In the genomic region with DNA sequence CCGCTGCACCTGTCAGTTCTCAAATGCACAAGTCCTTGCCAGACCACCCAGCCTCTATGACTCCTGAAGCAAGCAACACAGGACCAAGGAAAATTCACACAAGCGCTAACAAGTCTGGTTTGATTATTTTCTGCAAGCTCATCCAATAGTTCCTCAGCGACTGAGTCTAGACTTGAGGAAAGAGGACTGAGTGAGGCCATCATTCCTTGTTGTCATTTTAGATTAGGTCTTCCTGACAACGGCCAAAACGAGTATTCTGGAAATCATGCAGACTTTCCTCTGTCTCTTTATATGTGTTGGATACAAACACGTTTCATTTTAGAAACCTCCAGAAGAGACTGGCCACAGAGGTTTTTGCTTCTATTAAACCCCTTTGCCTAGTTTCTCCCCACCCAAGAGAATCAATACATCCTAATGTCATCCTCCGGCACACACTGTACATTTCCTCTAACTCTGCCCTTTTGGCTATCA, we compare ENCODE assay signal across 1 cellular context.
TF ChIP-seq lines count a peak whose summit lies in the region.

No MANE protein-coding gene starts in this region.

TF ChIP-seq in H1, 55 proteins besides CTCF, POLR2A, EP300 and RAD21:
- TF ChIP-seq TBP (IDR thresholded peaks at IDR 0.05; ENCODE audit: low read depth, low read length) (no peak), RBBP5 (IDR thresholded peaks at IDR 0.05; ENCODE audit: borderline replicate concordance, low read depth, low read length) (no peak), SRF (IDR thresholded peaks at IDR 0.05; ENCODE audit: low read depth, low read length) (no peak), JUN (IDR thresholded peaks at IDR 0.05; ENCODE audit: low read depth, low read length) (no peak), BCL11A (IDR thresholded peaks at IDR 0.05; ENCODE audit: low read depth in 2 of 2, low read length in 2 of 2) (no peak), YY1 (IDR thresholded peaks at IDR 0.05; ENCODE audit: low read depth, low read length) (no peak)
